23 cellular contexts compared by ENCODE assay signal in the genomic region with DNA sequence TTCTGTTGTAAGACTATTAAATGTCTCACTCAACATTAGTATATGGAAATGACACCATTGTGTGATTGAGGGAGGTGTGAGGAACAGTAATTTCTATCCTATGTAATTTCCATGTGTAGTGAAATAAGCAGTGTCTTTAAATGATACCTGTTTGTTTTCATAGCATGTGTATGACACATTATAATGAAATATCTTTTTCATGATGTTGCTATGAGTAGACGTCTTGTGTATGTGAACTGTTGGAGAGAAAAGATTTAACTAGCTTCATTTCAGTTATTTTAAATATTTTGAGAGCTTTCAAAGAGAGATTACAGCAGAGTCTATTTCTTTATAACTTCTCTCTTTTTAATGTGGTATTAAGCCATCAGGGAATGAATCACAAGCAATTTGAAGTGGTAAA.
"Had no signal": no experiment of that assay in that cellular context is flagged by ENCODE, and none has a peak within 500 bp of the region (broad histone marks: within the 10 kb centered on the region; RNA-seq: fewer than 3 reads in every experiment).

No MANE protein-coding gene starts in this region.

- H3K4me3 ChIP-seq: lower lobe of right lung, ovary, psoas muscle, sigmoid colon, suprapubic skin, transverse colon, upper lobe of right lung, uterus had no signal

- H3K4me1 ChIP-seq: lower lobe of right lung, psoas muscle, sigmoid colon, suprapubic skin, transverse colon, upper lobe of right lung, uterus had no signal

- H3K27ac ChIP-seq: lower lobe of right lung, ovary, psoas muscle, sigmoid colon, suprapubic skin, transverse colon, upper lobe of right lung, uterus had no signal

- H3K4me1 Mint-ChIP-seq: immature natural killer cell; naive thymus-derived CD8-positive, alpha-beta T cell; nephron progenitor cell; stimulated activated naive CD8-positive, alpha-beta T cell treated with anti-CD3 and anti-CD28 coated beads, Interleukin-15, amount 100 ng/mL, for 72 hours had no signal

- DNase-seq: cortex of kidney; effector memory CD8-positive, alpha-beta T cell; hypothalamus; immature natural killer cell; islet precursor cell; kidney glomerular epithelial cell; left colon; left ventricle myocardium superior; lower lobe of right lung; naive thymus-derived CD8-positive, alpha-beta T cell; nephron progenitor cell; nucleus accumbens; ovary; posterior cingulate gyrus; psoas muscle; right cardiac atrium; sigmoid colon; stimulated activated naive CD4-positive, alpha-beta T cell; stimulated activated naive CD8-positive, alpha-beta T cell treated with anti-CD3 and anti-CD28 coated beads, Interleukin-15, amount 100 ng/mL, for 72 hours; transverse colon; upper lobe of right lung; uterus had no signal

- H3K9me3 ChIP-seq: lower lobe of right lung, ovary, psoas muscle, sigmoid colon, suprapubic skin, transverse colon, upper lobe of right lung, uterus had no signal

- H3K9me3 Mint-ChIP-seq: effector memory CD8-positive, alpha-beta T cell; immature natural killer cell; naive thymus-derived CD8-positive, alpha-beta T cell; nephron progenitor cell; stimulated activated naive CD8-positive, alpha-beta T cell treated with anti-CD3 and anti-CD28 coated beads, Interleukin-15, amount 100 ng/mL, for 72 hours had no signal

- H3K27ac Mint-ChIP-seq: effector memory CD8-positive, alpha-beta T cell; stimulated activated naive CD8-positive, alpha-beta T cell treated with anti-CD3 and anti-CD28 coated beads, Interleukin-15, amount 100 ng/mL, for 72 hours had no signal

- H3K27me3 Mint-ChIP-seq: effector memory CD8-positive, alpha-beta T cell; naive thymus-derived CD8-positive, alpha-beta T cell; stimulated activated naive CD8-positive, alpha-beta T cell treated with anti-CD3 and anti-CD28 coated beads, Interleukin-15, amount 100 ng/mL, for 72 hours had no signal

- H3K36me3 ChIP-seq: ovary, uterus had no signal

- ATAC-seq: effector memory CD8-positive, alpha-beta T cell; left colon; left ventricle myocardium superior; lower lobe of right lung; naive thymus-derived CD8-positive, alpha-beta T cell; psoas muscle; right cardiac atrium; stimulated activated naive CD8-positive, alpha-beta T cell treated with anti-CD3 and anti-CD28 coated beads, Interleukin-15, amount 100 ng/mL, for 72 hours; upper lobe of right lung had no signal

- H3K27me3 ChIP-seq: ovary, sigmoid colon, suprapubic skin, transverse colon, upper lobe of right lung, uterus had no signal

- H3K4me3 Mint-ChIP-seq: effector memory CD8-positive, alpha-beta T cell; immature natural killer cell; naive thymus-derived CD8-positive, alpha-beta T cell; nephron progenitor cell; stimulated activated naive CD8-positive, alpha-beta T cell treated with anti-CD3 and anti-CD28 coated beads, Interleukin-15, amount 100 ng/mL, for 72 hours had no signal
